Comparison of ENCODE assay signal across 12 cellular contexts in the genomic region with DNA sequence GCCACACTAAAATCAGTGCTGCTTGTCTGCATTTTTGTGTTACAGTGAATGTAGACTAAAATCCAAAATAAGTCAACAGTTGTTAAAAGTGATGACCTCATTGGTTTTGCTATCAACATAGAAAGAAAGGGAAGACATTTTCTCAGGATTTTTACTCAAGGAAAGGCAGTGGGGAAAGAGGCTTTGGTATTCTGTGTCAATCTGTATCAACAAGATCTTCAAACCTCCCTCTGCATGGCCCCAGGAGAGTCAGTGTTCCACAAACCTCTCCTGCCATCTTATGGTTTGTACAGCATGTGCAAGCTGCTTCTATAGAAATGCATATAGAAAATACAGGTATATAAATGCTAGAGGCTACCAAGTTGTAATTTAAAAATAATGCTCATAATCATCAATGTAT. TPM values are rescaled to one million over a fixed set of nuclear protein-coding genes. Genes with fewer than 3 reads are reported as not detected.
DNase-seq lines count a peak whose midpoint lies in the region; ATAC-seq, FAIRE-seq and TF ChIP-seq lines count a peak whose summit lies in the region.
"Had no signal": no experiment of that assay in that cellular context is flagged by ENCODE, and none has a peak within 500 bp of the region (broad histone marks: within the 10 kb centered on the region; RNA-seq: fewer than 3 reads in every experiment).

No MANE protein-coding gene starts in this region.

- H2AFZ ChIP-seq in GM12878 (ENCODE audit: control insufficient read depth, low read depth, low read length): no peak overlapping the region
- H2AFZ ChIP-seq in neural progenitor cell (replicated peaks): no peak overlapping the region

- no peak overlapping the region for H3K4me2 ChIP-seq in GM12878 (ENCODE audit: control insufficient read depth, insufficient read depth)
- H3K4me2 ChIP-seq in neural progenitor cell: no peak overlapping the region

- H3K27ac ChIP-seq in GM12878 (ENCODE audit: control insufficient read depth, insufficient read depth) (no peak overlapping the region), neural progenitor cell (no peak overlapping the region), suprapubic skin (no peak overlapping the region)
- H3K27ac ChIP-seq: testis had no signal

- H3K27me3 Mint-ChIP-seq in neural progenitor cell (ENCODE audit: insufficient read depth, low read depth) (peaks cover 2% of the 10 kb centered on the region), natural killer cell (ENCODE audit: low read depth in 2 of 2) (no peaks in the 10 kb centered on the region)

- TF ChIP-seq POLR2A in GM12878 (IDR thresholded peaks at IDR 0.05; ENCODE audit: low read depth, low read length) (no peak), suprapubic skin (IDR thresholded peaks at IDR 0.05) (no peak)

- FAIRE-seq in GM12878 (lab: Jason Lieb, UNC): no peak
- FAIRE-seq: colon had no signal

- no peak overlapping the region for H3K4me3 ChIP-seq in GM12878
- H3K4me3 ChIP-seq in neural progenitor cell: no peak overlapping the region
- H3K4me3 ChIP-seq in suprapubic skin: no peak overlapping the region
- H3K4me3 ChIP-seq: testis had no signal

- no peak overlapping the region for H3K4me3 Mint-ChIP-seq in neural progenitor cell
- H3K4me3 Mint-ChIP-seq in natural killer cell: no peak overlapping the region

- H3K4me1 Mint-ChIP-seq in neural progenitor cell (no peaks in the 10 kb centered on the region), natural killer cell (no peaks in the 10 kb centered on the region)

- H3K9me3 ChIP-seq in GM12878 (replicated peaks; ENCODE audit: control insufficient read depth, insufficient read depth, low read length) (no peaks in the 10 kb centered on the region), neural progenitor cell (ENCODE audit: low read depth) (no peaks in the 10 kb centered on the region), suprapubic skin (peaks cover 4% of the 10 kb centered on the region)
- H3K9me3 ChIP-seq: testis had no signal

- H3K4me1 ChIP-seq in GM12878 (ENCODE audit: control insufficient read depth, insufficient read depth, low read length): no peaks in the 10 kb centered on the region
- no peaks in the 10 kb centered on the region for H3K4me1 ChIP-seq in neural progenitor cell
- no peaks in the 10 kb centered on the region for H3K4me1 ChIP-seq in suprapubic skin

- ATAC-seq in GM19043 (IDR thresholded peaks at IDR 0.05; ENCODE audit: low read depth, unreplicated experiment) (peak; percentile 59), HG03432 (IDR thresholded peaks at IDR 0.05; ENCODE audit: unreplicated experiment) (peak; percentile 45), GM12878 (peak; percentile 83), natural killer cell (no peak)

- H3K27me3 ChIP-seq in GM12878 (replicated peaks in 1 of 2; ENCODE audit: control insufficient read depth in 2 of 2, insufficient read depth in 2 of 2, low read length in 1 of 2) (no peaks in the 10 kb centered on the region), neural progenitor cell (no peaks in the 10 kb centered on the region), suprapubic skin (no peaks in the 10 kb centered on the region)
- H3K27me3 ChIP-seq: testis had no signal

- SMC1A ChIA-PET in GM12878 (lab: Charles Lee; ENCODE audit: uncharacterized antibody, unreplicated experiment): interaction anchor here (0.9 to 1.6 kb wide), 3 partner anchors 17 to 733 kb away, joined by 3 read pairs; partner anchors contain the start of gene OR51D1

- H3K36me3 ChIP-seq in GM12878 (ENCODE audit: control insufficient read depth in 2 of 2, insufficient read depth in 2 of 2, low read length in 1 of 2) (no peaks in the 10 kb centered on the region), neural progenitor cell (no peaks in the 10 kb centered on the region), suprapubic skin (no peaks in the 10 kb centered on the region)

- H3K9ac ChIP-seq in GM12878 (ENCODE audit: control insufficient read depth, insufficient read depth, low read length): no peak overlapping the region
- H3K9ac ChIP-seq in neural progenitor cell: no peak overlapping the region

- no peaks in the 10 kb centered on the region for H3F3A ChIP-seq in neural progenitor cell (ENCODE audit: low read depth)

- H4K20me1 ChIP-seq in GM12878 (ENCODE audit: control insufficient read depth, insufficient read depth): no peaks in the 10 kb centered on the region
- no peaks in the 10 kb centered on the region for H4K20me1 ChIP-seq in neural progenitor cell (ENCODE audit: low read depth)

- no peaks in the 10 kb centered on the region for H3K79me2 ChIP-seq in GM12878 (ENCODE audit: control insufficient read depth, insufficient read depth, low read length)
- no peaks in the 10 kb centered on the region for H3K79me2 ChIP-seq in neural progenitor cell (ENCODE audit: low read depth)

- in situ Hi-C loops in GM12878 (cut with MboI): loop anchor here (5.0 kb wide), 2 partner anchors 167 to 742 kb away; partner anchors contain the start of gene OR51V1

- CTCF ChIA-PET in GM12878 (lab: Yijun Ruan, JAX): interaction anchor here (1.3 to 2.7 kb wide), 4 partner anchors 10 to 745 kb away, joined by 4 to 11 read pairs (median 8); no protein-coding TSS in a partner anchor

- intact Hi-C loops in GM12878 (cut with micrococcal nuclease; ENCODE audit: unreplicated experiment) (loop anchor here (2.0 kb wide), 1 partner anchor 79 kb away; no protein-coding TSS in a partner anchor), natural killer cell (cut with micrococcal nuclease) (no loop called here)

- POLR2A ChIA-PET in GM12878 (lab: Charles Lee): interaction anchor here (0.6 kb wide), 1 partner anchor 159 kb away, joined by 10 read pairs; no protein-coding TSS in a partner anchor

- H3K9me3 Mint-ChIP-seq in neural progenitor cell (peaks cover 8% of the 10 kb centered on the region), natural killer cell (no peaks in the 10 kb centered on the region)

- TF ChIP-seq RAD21 in GM12878 (IDR thresholded peaks at IDR 0.05; ENCODE audit: insufficient read depth, low read depth, low read length): peak; percentile 29

- TF ChIP-seq EP300 in GM12878 (IDR thresholded peaks at IDR 0.05; ENCODE audit: borderline replicate concordance in 1 of 2, control insufficient read depth in 1 of 2, low read depth in 2 of 2, low read length in 2 of 2) (no peak), suprapubic skin (IDR thresholded peaks at IDR 0.05) (no peak)

- RAD21 ChIA-PET in GM12878 (lab: Charles Lee; ENCODE audit: unreplicated experiment): interaction anchor here (1.1 kb wide), 1 partner anchor 245 kb away, joined by 4 read pairs; no protein-coding TSS in a partner anchor

- no peaks in the 10 kb centered on the region for H3K36me3 Mint-ChIP-seq in neural progenitor cell
- H3K36me3 Mint-ChIP-seq in natural killer cell: no peaks in the 10 kb centered on the region

- no peak overlapping the region for H3K27ac Mint-ChIP-seq in neural progenitor cell
- no peak overlapping the region for H3K27ac Mint-ChIP-seq in natural killer cell

- DNase-seq in GM12878 (ENCODE audit: low read depth, low spot score): no peak
- peak; percentile 36 for DNase-seq in neural progenitor cell (ENCODE audit: low spot score)
- no peak for DNase-seq in SIG-M5 treated with dmso at 0.1 percent for 504 hours (lab: John Stamatoyannopoulos, UW; ENCODE audit: unreplicated experiment)
- no peak for DNase-seq in natural killer cell
- no peak for DNase-seq in DMS114 treated with DMSO at 0.1 percent for 48 hours (lab: John Stamatoyannopoulos, UW; ENCODE audit: unreplicated experiment)
- DNase-seq in suprapubic skin (ENCODE audit: low spot score in 2 of 2): no peak
- DNase-seq: nucleus accumbens, testis had no signal

- BruUV-seq in GM12878 (replicated peaks; lab: Mats Ljungman, UMichigan): no TSS peak

- TF ChIP-seq CTCF in GM12878 (IDR thresholded peaks at IDR 0.05 in 2 of 3, conservative IDR thresholded peaks at IDR 0.05 in 1 of 3; ENCODE audit: control insufficient read depth in 2 of 3, extremely low read depth in 1 of 3, insufficient read depth in 1 of 3, low read depth in 3 of 3, low read length in 3 of 3) (peak in 2 of 3 experiments; percentile 22 to 61; a peak in 3 of 6 replicates), neural progenitor cell (IDR thresholded peaks at IDR 0.05) (peak; percentile 45), natural killer cell (IDR thresholded peaks at IDR 0.05) (no peak), suprapubic skin (IDR thresholded peaks at IDR 0.05) (no peak)

RNA-seq across cellular contexts. Expression of gene OR51M1, which starts 13.8 kb away (rescaled TPM):
- total RNA-seq in GM12878 (2013; cell fraction: nucleolus; rRNA removed): not detected in 2 replicates
- not detected in 2 replicates for total RNA-seq in GM12878 (2014; rRNA removed)
- not detected in 2 replicates for total RNA-seq in GM12878 (2014; rRNA removed; fragmentation: Illumina TruSeq; extraction: Trizol)
- not detected in 2 replicates for total RNA-seq in GM12878 (2021)
- not detected for polyA plus RNA-seq in GM12878 (2011; ENCODE audit: low read depth)
- not detected in 2 replicates for polyA plus RNA-seq in GM12878 (2011; rRNA removed)
- not detected in 2 replicates for polyA plus RNA-seq in GM12878 (2011; cell fraction: cytosol; rRNA removed)
- polyA plus RNA-seq in GM12878 (2011; cell fraction: nucleus; rRNA removed): not detected in 2 replicates
- not detected in 2 replicates for polyA plus RNA-seq in GM12878 (2012)
- 0.06 TPM in 1 of 2 replicates, not detected in the other for polyA plus RNA-seq in GM12878 (2014; fragmentation: Illumina TruSeq; extraction: Trizol)
- not detected for polyA plus RNA-seq in GM12878 (2014; fragmentation: Nextera tagmentation; extraction: Ambion mirVana)
- not detected in 2 replicates for polyA plus RNA-seq in GM12878 (2014; rRNA removed)
- not detected for polyA plus RNA-seq in GM12878 (2016; fragmentation: Nextera tagmentation; extraction: Ambion mirVana)
- not detected in 2 replicates for polyA minus RNA-seq in GM12878 (2011; rRNA and poly(A)+ RNA removed)
- not detected in 2 replicates for polyA minus RNA-seq in GM12878 (2011; cell fraction: cytosol; rRNA and poly(A)+ RNA removed)
- not detected in 2 replicates for polyA minus RNA-seq in GM12878 (2011; cell fraction: nucleus; rRNA and poly(A)+ RNA removed)
- not detected in 2 replicates for total RNA-seq in neural progenitor cell (ENCODE audit: low replicate concordance)
- total RNA-seq in natural killer cell: not detected
- not detected for total RNA-seq in suprapubic skin
- total RNA-seq: T-helper 1 cell treated with Interleukin-12 subunit alpha and Interleukin-12 subunit beta and Interleukin-4 antibody, amounts not matched to agents 30 ng/mL and 1 ng/mL, for 36 hours; testis had no signal

RNA-seq across cellular contexts. Expression of gene OR51B6, which starts 18.5 kb away (rescaled TPM):
- total RNA-seq in GM12878 (2013; cell fraction: nucleolus; rRNA removed): not detected in 2 replicates
- total RNA-seq in GM12878 (2014; rRNA removed) (0.17 TPM in 1 of 2 replicates, not detected in the other), GM12878 (2014; rRNA removed; fragmentation: Illumina TruSeq; extraction: Trizol) (not detected in 2 replicates), GM12878 (2021) (not detected in 2 replicates), neural progenitor cell (ENCODE audit: low replicate concordance) (not detected in 2 replicates), natural killer cell (not detected), suprapubic skin (not detected)
- not detected for polyA plus RNA-seq in GM12878 (2011; ENCODE audit: low read depth)
- polyA plus RNA-seq in GM12878 (2011; rRNA removed) (not detected in 2 replicates), GM12878 (2014; fragmentation: Illumina TruSeq; extraction: Trizol) (not detected in 2 replicates), GM12878 (2014; fragmentation: Nextera tagmentation; extraction: Ambion mirVana) (not detected), GM12878 (2014; rRNA removed) (not detected in 2 replicates), GM12878 (2016; fragmentation: Nextera tagmentation; extraction: Ambion mirVana) (not detected)
- not detected in 2 replicates for polyA plus RNA-seq in GM12878 (2011; cell fraction: cytosol; rRNA removed)
- polyA plus RNA-seq in GM12878 (2011; cell fraction: nucleus; rRNA removed): not detected in 2 replicates
- polyA plus RNA-seq in GM12878 (2012): not detected in 2 replicates
- polyA minus RNA-seq in GM12878 (2011; rRNA and poly(A)+ RNA removed): not detected in 2 replicates
- not detected in 2 replicates for polyA minus RNA-seq in GM12878 (2011; cell fraction: cytosol; rRNA and poly(A)+ RNA removed)
- not detected in 2 replicates for polyA minus RNA-seq in GM12878 (2011; cell fraction: nucleus; rRNA and poly(A)+ RNA removed)
- total RNA-seq: T-helper 1 cell treated with Interleukin-12 subunit alpha and Interleukin-12 subunit beta and Interleukin-4 antibody, amounts not matched to agents 30 ng/mL and 1 ng/mL, for 36 hours; testis had no signal

RNA-seq across cellular contexts. Expression of gene OR51B5, which starts 26.5 kb away (rescaled TPM):
- 12.4 TPM in 2 replicates for total RNA-seq in GM12878 (2013; cell fraction: nucleolus; rRNA removed)
- 0.17 TPM in 1 of 2 replicates, not detected in the other for total RNA-seq in GM12878 (2014; rRNA removed)
- total RNA-seq in GM12878 (2014; rRNA removed; fragmentation: Illumina TruSeq; extraction: Trizol): not detected in 2 replicates
- 0.18 TPM in 1 of 2 replicates, not detected in the other for total RNA-seq in GM12878 (2021)
- polyA plus RNA-seq in GM12878 (2011; ENCODE audit: low read depth): not detected
- polyA plus RNA-seq in GM12878 (2011; rRNA removed): 2.1 and 2.5 TPM in 2 replicates
- polyA plus RNA-seq in GM12878 (2011; cell fraction: cytosol; rRNA removed): 1.1 and 1.3 TPM in 2 replicates
- polyA plus RNA-seq in GM12878 (2011; cell fraction: nucleus; rRNA removed): 3.8 and 4.0 TPM in 2 replicates
- polyA plus RNA-seq in GM12878 (2012): not detected in 2 replicates
- polyA plus RNA-seq in GM12878 (2014; fragmentation: Illumina TruSeq; extraction: Trizol): not detected in 2 replicates
- under 1 TPM in 1 of 2 experiments, not detected in 1; 0.04 TPM for polyA plus RNA-seq in GM12878 (2014; fragmentation: Nextera tagmentation; extraction: Ambion mirVana)
- polyA plus RNA-seq in GM12878 (2014; rRNA removed): not detected in 2 replicates
- polyA plus RNA-seq in GM12878 (2016; fragmentation: Nextera tagmentation; extraction: Ambion mirVana): not detected
- 10.2 and 12.0 TPM in 2 replicates for polyA minus RNA-seq in GM12878 (2011; rRNA and poly(A)+ RNA removed)
- 1.8 TPM in 1 of 2 replicates, not detected in the other for polyA minus RNA-seq in GM12878 (2011; cell fraction: cytosol; rRNA and poly(A)+ RNA removed)
- polyA minus RNA-seq in GM12878 (2011; cell fraction: nucleus; rRNA and poly(A)+ RNA removed): 13.7 and 21.1 TPM in 2 replicates
- 0.22 TPM in 1 of 2 replicates, not detected in the other for total RNA-seq in neural progenitor cell (ENCODE audit: low replicate concordance)
- total RNA-seq in natural killer cell: not detected
- total RNA-seq in suprapubic skin: not detected
- total RNA-seq: T-helper 1 cell treated with Interleukin-12 subunit alpha and Interleukin-12 subunit beta and Interleukin-4 antibody, amounts not matched to agents 30 ng/mL and 1 ng/mL, for 36 hours had no signal

RNA-seq across cellular contexts. Expression of gene OR51B2, which starts 45.7 kb away (rescaled TPM):
- 8.2 and 12.4 TPM in 2 replicates for total RNA-seq in GM12878 (2013; cell fraction: nucleolus; rRNA removed)
- total RNA-seq in GM12878 (2014; rRNA removed): not detected in 2 replicates
- total RNA-seq in GM12878 (2014; rRNA removed; fragmentation: Illumina TruSeq; extraction: Trizol): not detected in 2 replicates
- not detected in 2 replicates for total RNA-seq in GM12878 (2021)
- not detected for polyA plus RNA-seq in GM12878 (2011; ENCODE audit: low read depth)
- 0.22 and 0.29 TPM in 2 replicates for polyA plus RNA-seq in GM12878 (2011; rRNA removed)
- polyA plus RNA-seq in GM12878 (2011; cell fraction: cytosol; rRNA removed): 0.10 and 0.15 TPM in 2 replicates
- 1.3 and 1.7 TPM in 2 replicates for polyA plus RNA-seq in GM12878 (2011; cell fraction: nucleus; rRNA removed)
- polyA plus RNA-seq in GM12878 (2012): not detected in 2 replicates
- polyA plus RNA-seq in GM12878 (2014; fragmentation: Illumina TruSeq; extraction: Trizol): not detected in 2 replicates
- not detected for polyA plus RNA-seq in GM12878 (2014; fragmentation: Nextera tagmentation; extraction: Ambion mirVana)
- not detected in 2 replicates for polyA plus RNA-seq in GM12878 (2014; rRNA removed)
- not detected for polyA plus RNA-seq in GM12878 (2016; fragmentation: Nextera tagmentation; extraction: Ambion mirVana)
- 8.4 and 12.9 TPM in 2 replicates for polyA minus RNA-seq in GM12878 (2011; rRNA and poly(A)+ RNA removed)
- polyA minus RNA-seq in GM12878 (2011; cell fraction: cytosol; rRNA and poly(A)+ RNA removed): not detected in 2 replicates
- polyA minus RNA-seq in GM12878 (2011; cell fraction: nucleus; rRNA and poly(A)+ RNA removed): 7.6 and 11.1 TPM in 2 replicates
- 0.40 TPM in 1 of 2 replicates, not detected in the other for total RNA-seq in neural progenitor cell (ENCODE audit: low replicate concordance)
- total RNA-seq in natural killer cell: not detected
- not detected for total RNA-seq in suprapubic skin
- total RNA-seq: T-helper 1 cell treated with Interleukin-12 subunit alpha and Interleukin-12 subunit beta and Interleukin-4 antibody, amounts not matched to agents 30 ng/mL and 1 ng/mL, for 36 hours had no signal

RNA-seq across cellular contexts. Expression of gene OR51Q1, which starts 52.1 kb away (rescaled TPM):
- total RNA-seq in GM12878 (2013; cell fraction: nucleolus; rRNA removed): not detected in 2 replicates
- not detected in 2 replicates for total RNA-seq in GM12878 (2014; rRNA removed)
- total RNA-seq in GM12878 (2014; rRNA removed; fragmentation: Illumina TruSeq; extraction: Trizol): not detected in 2 replicates
- total RNA-seq in GM12878 (2021): not detected in 2 replicates
- polyA plus RNA-seq in GM12878 (2011; ENCODE audit: low read depth): not detected
- not detected in 2 replicates for polyA plus RNA-seq in GM12878 (2011; rRNA removed)
- polyA plus RNA-seq in GM12878 (2011; cell fraction: cytosol; rRNA removed): not detected in 2 replicates
- not detected in 2 replicates for polyA plus RNA-seq in GM12878 (2011; cell fraction: nucleus; rRNA removed)
- polyA plus RNA-seq in GM12878 (2012): not detected in 2 replicates
- polyA plus RNA-seq in GM12878 (2014; fragmentation: Illumina TruSeq; extraction: Trizol): not detected in 2 replicates
- not detected for polyA plus RNA-seq in GM12878 (2014; fragmentation: Nextera tagmentation; extraction: Ambion mirVana)
- polyA plus RNA-seq in GM12878 (2014; rRNA removed): not detected in 2 replicates
- not detected for polyA plus RNA-seq in GM12878 (2016; fragmentation: Nextera tagmentation; extraction: Ambion mirVana)
- 0.31 TPM in 1 of 2 replicates, not detected in the other for polyA minus RNA-seq in GM12878 (2011; rRNA and poly(A)+ RNA removed)
- polyA minus RNA-seq in GM12878 (2011; cell fraction: cytosol; rRNA and poly(A)+ RNA removed): not detected in 2 replicates
- polyA minus RNA-seq in GM12878 (2011; cell fraction: nucleus; rRNA and poly(A)+ RNA removed): 0.38 TPM in 1 of 2 replicates, not detected in the other
- not detected in 2 replicates for total RNA-seq in neural progenitor cell (ENCODE audit: low replicate concordance)
- not detected for total RNA-seq in natural killer cell
- not detected for total RNA-seq in suprapubic skin
- total RNA-seq: T-helper 1 cell treated with Interleukin-12 subunit alpha and Interleukin-12 subunit beta and Interleukin-4 antibody, amounts not matched to agents 30 ng/mL and 1 ng/mL, for 36 hours; testis had no signal

Comparison
In these comparisons a context has a peak if more than half of its experiments do, and no peak if none do; other contexts are left out.
1. ATAC-seq: peak in GM19043 (single experiment), HG03432 (single experiment) and GM12878 (single experiment); none in natural killer cell (0 of 3).
2. CTCF ChIP-seq: peak in GM12878 (2 of 3) and neural progenitor cell (single experiment); none in natural killer cell (single experiment) and suprapubic skin (0 of 2).